ENCODE assay signal across 8 cellular contexts in the genomic region with DNA sequence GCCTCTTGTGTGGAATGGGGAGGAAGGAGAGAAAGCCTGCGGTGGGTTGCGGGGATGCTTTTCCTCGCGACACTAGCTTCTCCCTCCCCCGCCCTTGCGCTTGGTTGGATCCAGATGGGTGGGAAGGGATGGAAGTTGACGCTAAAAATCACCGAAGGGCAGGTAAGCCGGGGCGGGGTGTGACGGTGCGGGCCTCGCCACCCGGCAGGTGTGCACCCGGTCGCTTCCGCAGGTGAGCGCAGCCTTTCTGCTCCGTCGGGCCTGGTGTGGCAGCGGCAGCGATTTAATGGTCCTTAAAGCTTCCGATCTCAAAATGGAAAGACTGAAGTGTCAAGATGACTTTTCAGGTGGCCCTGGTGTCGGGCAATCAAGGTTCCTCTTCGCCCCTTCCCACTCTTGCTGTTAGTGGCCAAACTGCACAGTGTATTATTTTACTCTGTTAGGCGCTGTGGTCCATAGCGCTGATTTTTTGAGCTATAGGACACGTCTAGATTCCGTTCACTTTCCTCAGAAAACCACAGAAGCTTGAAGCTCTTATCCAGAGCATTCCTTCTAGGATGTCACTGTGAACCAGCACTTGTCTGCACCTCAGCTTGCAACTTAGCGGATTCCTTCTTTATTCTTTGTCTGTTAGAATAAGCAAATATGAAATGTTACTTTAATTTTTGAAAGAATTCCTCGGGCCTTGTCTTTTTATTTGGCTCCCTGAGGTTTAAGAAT. TPM values are rescaled to one million over a fixed set of nuclear protein-coding genes. Genes with fewer than 3 reads are reported as not detected.
DNase-seq lines count a peak whose midpoint lies in the region.

No MANE protein-coding gene starts in this region.

- DNase-seq in NCI-H2081 (lab: John Stamatoyannopoulos, UW): peak; percentile 41 to 51
- DNase-seq in NCI-H2081 treated with DMSO at 0.1 percent for 48 hours (lab: John Stamatoyannopoulos, UW): no peak
- DNase-seq in NCI-H1092 (lab: John Stamatoyannopoulos, UW): peak; percentile 54
- DNase-seq in activated T-cell treated with anti-CD3 and anti-CD28 coated beads, Interleukin-2, amount 50 U/mL, for 1 hour: peak; percentile 64
- DNase-seq in fibroblast of gingiva (ENCODE audit: low read depth): peak; percentile 5
- peak in 31 of 56 donors; percentile 11 to 72 (median 45) for DNase-seq in nucleus accumbens (lab: John Stamatoyannopoulos, UW)
- DNase-seq in NK-92 treated with Interleukin-12 subunit alpha and Interleukin-12 subunit beta, amount 100 ng/mL, for 24 hours (lab: John Stamatoyannopoulos, UW): no peak
- no peak for DNase-seq in mesenteric fat pad (ENCODE audit: low spot score)

RNA-seq across cellular contexts. Expression of gene ENOPH1, which starts 0.8 kb away (rescaled TPM):
- 21.2 TPM for total RNA-seq in mesenteric fat pad

RNA-seq across cellular contexts. Expression of gene HNRNPDL, which starts 0.9 kb away (rescaled TPM):
- total RNA-seq in mesenteric fat pad: 217 TPM

RNA-seq across cellular contexts. Expression of gene HNRNPD, which starts 57.4 kb away (rescaled TPM):
- 112 TPM for total RNA-seq in mesenteric fat pad

Comparison
In these comparisons a context has a peak if more than half of its experiments do, and no peak if none do; other contexts are left out.
1. DNase-seq: peak in NCI-H2081 (2 of 2), NCI-H1092 (single experiment), activated T-cell treated with anti-CD3 and anti-CD28 coated beads, Interleukin-2, amount 50 U/mL, for 1 hour (single experiment), fibroblast of gingiva (single experiment) and nucleus accumbens (31 of 56); none in NCI-H2081 treated with DMSO at 0.1 percent for 48 hours (single experiment), NK-92 treated with Interleukin-12 subunit alpha and Interleukin-12 subunit beta, amount 100 ng/mL, for 24 hours (single experiment) and mesenteric fat pad (single experiment).